ENCODE assay signal across 8 cellular contexts in genomic region chr18:76823166-76823539, GRCh38. TPM values are rescaled to one million over a fixed set of nuclear protein-coding genes. Genes with fewer than 3 reads are reported as not detected.
DNase-seq lines count a peak whose midpoint lies in the region; ATAC-seq and TF ChIP-seq lines count a peak whose summit lies in the region.

No MANE protein-coding gene starts in this region.

- H3K27ac ChIP-seq in CD8-positive, alpha-beta memory T cell (ENCODE audit: low read depth, low read length) = peak overlapping the region; percentile 38
- no peak overlapping the region for H3K27ac ChIP-seq in PC-9
- H3K27ac ChIP-seq in neutrophil = peak overlapping the region; percentile 88

- peak overlapping the region; percentile 73 to 91 (median 87) for H3K4me3 Mint-ChIP-seq in CD8-positive, alpha-beta memory T cell

- H3K36me3 Mint-ChIP-seq in CD8-positive, alpha-beta memory T cell = peaks cover 0 to 11% (median 0%) of the 10 kb centered on the region in 3 donors

- no peaks in the 10 kb centered on the region; the same call in 1 of the 2 replicates for H4K20me1 ChIP-seq in PC-9 (ENCODE audit: insufficient read depth)

- POLR2A ChIA-PET in CD8-positive, alpha-beta memory T cell (lab: Charles Lee) = no interaction called here
- POLR2A ChIA-PET in PC-9 (lab: Charles Lee; ENCODE audit: unreplicated experiment) = no interaction called here

- no peak for ATAC-seq in HG02610 (IDR thresholded peaks at IDR 0.05; ENCODE audit: unreplicated experiment)

- H3K9me3 Mint-ChIP-seq in CD8-positive, alpha-beta memory T cell = no peaks in the 10 kb centered on the region

- H3K4me3 ChIP-seq in CD8-positive, alpha-beta memory T cell (ENCODE audit: low read length) = peak overlapping the region; percentile 65
- H3K4me3 ChIP-seq in PC-9 (peak overlapping the region; percentile 68), epithelial cell of proximal tubule (ENCODE audit: low read depth, low read length) (peak overlapping the region; percentile 86), neutrophil (ENCODE audit: low read depth in 1 of 2, low read length in 1 of 2) (peak overlapping the region; percentile 66 to 76)

- CTCF ChIA-PET in CD8-positive, alpha-beta memory T cell (lab: Charles Lee) = interaction anchor here (1.4 kb wide), 1 partner anchor 19 kb away, joined by 7 read pairs; no protein-coding TSS in a partner anchor
- CTCF ChIA-PET in PC-9 (lab: Charles Lee) = no interaction called here

- H3K9me2 ChIP-seq in PC-9 (ENCODE audit: insufficient read depth) = no peaks in the 10 kb centered on the region

- H3K27me3 Mint-ChIP-seq in CD8-positive, alpha-beta memory T cell = no peaks in the 10 kb centered on the region

- peak overlapping the region; percentile 78 for H3K4me2 ChIP-seq in PC-9

- H3K9me3 ChIP-seq in CD8-positive, alpha-beta memory T cell (ENCODE audit: low read length) = no peaks in the 10 kb centered on the region
- no peaks in the 10 kb centered on the region for H3K9me3 ChIP-seq in PC-9 (ENCODE audit: insufficient read depth, low read depth)
- H3K9me3 ChIP-seq in neutrophil = no peaks in the 10 kb centered on the region

- intact Hi-C loops in PC-9 (cut with micrococcal nuclease; ENCODE audit: unreplicated experiment) = no loop called here

- peaks cover 2% of the 10 kb centered on the region; the same call in 1 of the 2 replicates for H3F3A ChIP-seq in PC-9 (ENCODE audit: insufficient read depth, low read depth)

- H3K36me3 ChIP-seq in CD8-positive, alpha-beta memory T cell (ENCODE audit: insufficient read depth, low read length) = no peaks in the 10 kb centered on the region
- H3K36me3 ChIP-seq in PC-9 (ENCODE audit: low read depth) (no peaks in the 10 kb centered on the region), neutrophil (no peaks in the 10 kb centered on the region)

- TF ChIP-seq CTCF in PC-9 (conservative IDR thresholded peaks at IDR 0.05) = no peak
- no peak for TF ChIP-seq CTCF in epithelial cell of proximal tubule (conservative IDR thresholded peaks at IDR 0.05; ENCODE audit: low read depth, low read length)
- TF ChIP-seq CTCF in neutrophil (IDR thresholded peaks at IDR 0.05) = no peak

- peaks cover 83% of the 10 kb centered on the region for H3K79me2 ChIP-seq in PC-9 (ENCODE audit: low read depth)

- H3K4me1 ChIP-seq in CD8-positive, alpha-beta memory T cell (ENCODE audit: insufficient read depth, low read length) = peaks cover 27% of the 10 kb centered on the region
- H3K4me1 ChIP-seq in PC-9 (replicated peaks; ENCODE audit: insufficient read depth) = peaks cover 16% of the 10 kb centered on the region
- peaks cover 26 to 29% of the 10 kb centered on the region in 2 experiments for H3K4me1 ChIP-seq in neutrophil (ENCODE audit: control insufficient read depth in 1 of 2, insufficient read depth in 1 of 2, low read depth in 1 of 2, low read length in 1 of 2)

- BruUV-seq in PC-9 (replicated peaks; lab: Mats Ljungman, UMichigan) = no TSS peak

- peak overlapping the region; percentile 79; the same call in 1 of the 2 replicates for H2AFZ ChIP-seq in PC-9

- peak overlapping the region; percentile 76 to 93 (median 88) for H3K27ac Mint-ChIP-seq in CD8-positive, alpha-beta memory T cell

- H3K4me1 Mint-ChIP-seq in CD8-positive, alpha-beta memory T cell = peaks cover 53 to 76% (median 61%) of the 10 kb centered on the region in 3 donors

- no peaks in the 10 kb centered on the region for H3K27me3 ChIP-seq in CD8-positive, alpha-beta memory T cell (ENCODE audit: insufficient read depth, low read length, poor library complexity, severe bottlenecking)
- H3K27me3 ChIP-seq in PC-9 (ENCODE audit: insufficient read depth, low read depth) (no peaks in the 10 kb centered on the region), neutrophil (no peaks in the 10 kb centered on the region)

- DNase-seq in CD8-positive, alpha-beta memory T cell = no peak
- DNase-seq in PC-9 = no peak
- no peak for DNase-seq in epithelial cell of proximal tubule (ENCODE audit: low read depth)
- no peak for DNase-seq in hepatic stellate cell (ENCODE audit: low spot score)
- no peak for DNase-seq in NCI-H146 (lab: John Stamatoyannopoulos, UW)
- no peak for DNase-seq in mesenteric fat pad (ENCODE audit: low spot score)

RNA-seq across cellular contexts. Expression of gene ZNF236, which starts 0.8 kb away (rescaled TPM):
- total RNA-seq in CD8-positive, alpha-beta memory T cell = 10 to 100 TPM; 13.4 to 15.9 TPM
- polyA plus RNA-seq in CD8-positive, alpha-beta memory T cell = 11.1 TPM
- total RNA-seq in PC-9 (2021) = 10.8 and 12.7 TPM in 2 replicates
- total RNA-seq in epithelial cell of proximal tubule = 4.7 and 9.9 TPM in 2 replicates
- 14.5 TPM for total RNA-seq in mesenteric fat pad
